15 cellular contexts compared by ENCODE assay signal in genomic region chr9:129276486-129277260, GRCh38.
DNase-seq lines count a peak whose midpoint lies in the region; ATAC-seq and TF ChIP-seq lines count a peak whose summit lies in the region.
"Had no signal": no experiment of that assay in that cellular context is flagged by ENCODE, and none has a peak within 500 bp of the region (broad histone marks: within the 10 kb centered on the region; RNA-seq: fewer than 3 reads in every experiment).

No MANE protein-coding gene starts in this region.

- no peaks in the 10 kb centered on the region for H3K27me3 ChIP-seq in GM23338 (ENCODE audit: insufficient read depth)
- no peaks in the 10 kb centered on the region for H3K27me3 ChIP-seq in Peyer's patch
- no peaks in the 10 kb centered on the region for H3K27me3 ChIP-seq in sigmoid colon

- peaks cover 26% of the 10 kb centered on the region for H3K27me3 Mint-ChIP-seq in GM23338 (ENCODE audit: insufficient read depth, low read depth, poor library complexity)
- H3K27me3 Mint-ChIP-seq: CD4-positive, alpha-beta T cell had no signal

- 79 to 81% methylated on average over 18 of the region's 18 CpGs for WGBS in sigmoid colon, 2 donors

- H3F3A ChIP-seq in GM23338 (replicated peaks; ENCODE audit: low read depth) = 0 out of 2 replicates have a peak, but pooled peaks cover 4% of the 10 kb centered on the region

- H3K9me3 Mint-ChIP-seq in GM23338 = no peaks in the 10 kb centered on the region; the same call in 2 of the 3 replicates
- H3K9me3 Mint-ChIP-seq: activated CD4-positive, alpha-beta T cell treated with anti-CD3 and anti-CD28 coated beads, Interleukin-2, amount 10 ng/mL, durations not matched to agents 24 days and 14 days; CD4-positive, alpha-beta T cell; stimulated activated naive CD8-positive, alpha-beta T cell treated with anti-CD3 and anti-CD28 coated beads, Interleukin-15, amount 100 ng/mL, for 72 hours had no signal

- DNase-seq in GM23338 (ENCODE audit: low spot score) = no peak
- peak in 2 of 3 donors; percentile 23 to 40 for DNase-seq in Peyer's patch
- peak; percentile 85 for DNase-seq in islet precursor cell
- peak; percentile 48 for DNase-seq in sigmoid colon
- DNase-seq in activated gamma-delta T cell treated with Interleukin-2 at 50 U/mL for 16 hours = no peak
- DNase-seq in NCI-H146 (lab: John Stamatoyannopoulos, UW) = no peak
- no peak for DNase-seq in globus pallidus (ENCODE audit: low spot score)
- DNase-seq: activated CD4-positive, alpha-beta T cell treated with anti-CD3 and anti-CD28 coated beads, Interleukin-2, amount 10 ng/mL, durations not matched to agents 24 days and 14 days; MV-4-11; nucleus accumbens; SHP77; small intestine; stimulated activated naive CD8-positive, alpha-beta T cell treated with anti-CD3 and anti-CD28 coated beads, Interleukin-15, amount 100 ng/mL, for 72 hours; T-helper 2 cell had no signal

- H3K4me1 Mint-ChIP-seq in GM23338 = peaks cover 33% of the 10 kb centered on the region

- peak overlapping the region; percentile 74 for H2AFZ ChIP-seq in GM23338

- H4K20me1 ChIP-seq in GM23338 (replicated peaks; ENCODE audit: insufficient read depth) = no peaks in the 10 kb centered on the region

- no peak overlapping the region for H3K27ac ChIP-seq in GM23338 (ENCODE audit: low read depth)
- no peak overlapping the region for H3K27ac ChIP-seq in Peyer's patch
- H3K27ac ChIP-seq in sigmoid colon = no peak overlapping the region

- no peak for TF ChIP-seq EP300 in sigmoid colon (IDR thresholded peaks at IDR 0.05)

- no peaks in the 10 kb centered on the region for H3K79me2 ChIP-seq in GM23338 (replicated peaks; ENCODE audit: insufficient read depth)

- peak overlapping the region; percentile 51 for H3K4me2 ChIP-seq in GM23338

- intact Hi-C loops in sigmoid colon (cut with DNase I) = no loop called here

- no peak overlapping the region; the same call in 2 of the 3 replicates for H3K4me3 Mint-ChIP-seq in GM23338
- H3K4me3 Mint-ChIP-seq: activated CD4-positive, alpha-beta T cell treated with anti-CD3 and anti-CD28 coated beads, Interleukin-2, amount 10 ng/mL, durations not matched to agents 24 days and 14 days; CD4-positive, alpha-beta T cell; stimulated activated naive CD8-positive, alpha-beta T cell treated with anti-CD3 and anti-CD28 coated beads, Interleukin-15, amount 100 ng/mL, for 72 hours had no signal

- no peak overlapping the region for H3K27ac Mint-ChIP-seq in GM23338
- H3K27ac Mint-ChIP-seq: activated CD4-positive, alpha-beta T cell treated with anti-CD3 and anti-CD28 coated beads, Interleukin-2, amount 10 ng/mL, durations not matched to agents 24 days and 14 days; CD4-positive, alpha-beta T cell had no signal

- no peaks in the 10 kb centered on the region for H3K9me3 ChIP-seq in Peyer's patch
- H3K9me3 ChIP-seq in sigmoid colon = no peaks in the 10 kb centered on the region

- ATAC-seq in GM23338 = peak; percentile 18
- ATAC-seq: stimulated activated naive CD8-positive, alpha-beta T cell treated with anti-CD3 and anti-CD28 coated beads, Interleukin-15, amount 100 ng/mL, for 72 hours had no signal

- H3K36me3 ChIP-seq in GM23338 (ENCODE audit: insufficient read depth) (no peaks in the 10 kb centered on the region), Peyer's patch (no peaks in the 10 kb centered on the region), sigmoid colon (no peaks in the 10 kb centered on the region)

- H3K36me3 Mint-ChIP-seq in GM23338 (ENCODE audit: low read depth) = no peaks in the 10 kb centered on the region

- no peak for TF ChIP-seq POLR2A in Peyer's patch (IDR thresholded peaks at IDR 0.05)
- TF ChIP-seq POLR2A in sigmoid colon (IDR thresholded peaks at IDR 0.05) = no peak

- H3K4me1 ChIP-seq in GM23338 (ENCODE audit: insufficient read depth) (peaks cover 27% of the 10 kb centered on the region; the same call in 1 of the 2 replicates), Peyer's patch (no peaks in the 10 kb centered on the region), sigmoid colon (no peaks in the 10 kb centered on the region)

- H3K4me3 ChIP-seq in GM23338 = no peak overlapping the region
- no peak overlapping the region for H3K4me3 ChIP-seq in Peyer's patch
- no peak overlapping the region for H3K4me3 ChIP-seq in sigmoid colon

- no peak for TF ChIP-seq CTCF in GM23338 (conservative IDR thresholded peaks at IDR 0.05; ENCODE audit: low read depth in 2 of 2)
- TF ChIP-seq CTCF in Peyer's patch (IDR thresholded peaks at IDR 0.05) = no peak
- TF ChIP-seq CTCF in sigmoid colon (IDR thresholded peaks at IDR 0.05) = no peak

- no peaks in the 10 kb centered on the region for H3K9me2 ChIP-seq in GM23338 (ENCODE audit: insufficient read depth)

TF ChIP-seq in GM23338, 12 proteins besides CTCF, POLR2A, EP300 and RAD21:
- TF ChIP-seq STAT1 (IDR thresholded peaks at IDR 0.05; ENCODE audit: unreplicated experiment) = no peak
- no peak for TF ChIP-seq POLR2AphosphoS5 (IDR thresholded peaks at IDR 0.05; ENCODE audit: low read depth)
- TF ChIP-seq, protein P1, sequence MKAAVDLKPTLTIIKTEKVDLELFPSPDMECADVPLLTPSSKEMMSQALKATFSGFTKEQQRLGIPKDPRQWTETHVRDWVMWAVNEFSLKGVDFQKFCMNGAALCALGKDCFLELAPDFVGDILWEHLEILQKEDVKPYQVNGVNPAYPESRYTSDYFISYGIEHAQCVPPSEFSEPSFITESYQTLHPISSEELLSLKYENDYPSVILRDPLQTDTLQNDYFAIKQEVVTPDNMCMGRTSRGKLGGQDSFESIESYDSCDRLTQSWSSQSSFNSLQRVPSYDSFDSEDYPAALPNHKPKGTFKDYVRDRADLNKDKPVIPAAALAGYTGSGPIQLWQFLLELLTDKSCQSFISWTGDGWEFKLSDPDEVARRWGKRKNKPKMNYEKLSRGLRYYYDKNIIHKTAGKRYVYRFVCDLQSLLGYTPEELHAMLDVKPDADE (IDR thresholded peaks at IDR 0.05) = no peak
- TF ChIP-seq CREB1 (CRISPR knock-in tag; IDR thresholded peaks at IDR 0.05; ENCODE audit: low read depth) = no peak
- TF ChIP-seq, protein P2, sequence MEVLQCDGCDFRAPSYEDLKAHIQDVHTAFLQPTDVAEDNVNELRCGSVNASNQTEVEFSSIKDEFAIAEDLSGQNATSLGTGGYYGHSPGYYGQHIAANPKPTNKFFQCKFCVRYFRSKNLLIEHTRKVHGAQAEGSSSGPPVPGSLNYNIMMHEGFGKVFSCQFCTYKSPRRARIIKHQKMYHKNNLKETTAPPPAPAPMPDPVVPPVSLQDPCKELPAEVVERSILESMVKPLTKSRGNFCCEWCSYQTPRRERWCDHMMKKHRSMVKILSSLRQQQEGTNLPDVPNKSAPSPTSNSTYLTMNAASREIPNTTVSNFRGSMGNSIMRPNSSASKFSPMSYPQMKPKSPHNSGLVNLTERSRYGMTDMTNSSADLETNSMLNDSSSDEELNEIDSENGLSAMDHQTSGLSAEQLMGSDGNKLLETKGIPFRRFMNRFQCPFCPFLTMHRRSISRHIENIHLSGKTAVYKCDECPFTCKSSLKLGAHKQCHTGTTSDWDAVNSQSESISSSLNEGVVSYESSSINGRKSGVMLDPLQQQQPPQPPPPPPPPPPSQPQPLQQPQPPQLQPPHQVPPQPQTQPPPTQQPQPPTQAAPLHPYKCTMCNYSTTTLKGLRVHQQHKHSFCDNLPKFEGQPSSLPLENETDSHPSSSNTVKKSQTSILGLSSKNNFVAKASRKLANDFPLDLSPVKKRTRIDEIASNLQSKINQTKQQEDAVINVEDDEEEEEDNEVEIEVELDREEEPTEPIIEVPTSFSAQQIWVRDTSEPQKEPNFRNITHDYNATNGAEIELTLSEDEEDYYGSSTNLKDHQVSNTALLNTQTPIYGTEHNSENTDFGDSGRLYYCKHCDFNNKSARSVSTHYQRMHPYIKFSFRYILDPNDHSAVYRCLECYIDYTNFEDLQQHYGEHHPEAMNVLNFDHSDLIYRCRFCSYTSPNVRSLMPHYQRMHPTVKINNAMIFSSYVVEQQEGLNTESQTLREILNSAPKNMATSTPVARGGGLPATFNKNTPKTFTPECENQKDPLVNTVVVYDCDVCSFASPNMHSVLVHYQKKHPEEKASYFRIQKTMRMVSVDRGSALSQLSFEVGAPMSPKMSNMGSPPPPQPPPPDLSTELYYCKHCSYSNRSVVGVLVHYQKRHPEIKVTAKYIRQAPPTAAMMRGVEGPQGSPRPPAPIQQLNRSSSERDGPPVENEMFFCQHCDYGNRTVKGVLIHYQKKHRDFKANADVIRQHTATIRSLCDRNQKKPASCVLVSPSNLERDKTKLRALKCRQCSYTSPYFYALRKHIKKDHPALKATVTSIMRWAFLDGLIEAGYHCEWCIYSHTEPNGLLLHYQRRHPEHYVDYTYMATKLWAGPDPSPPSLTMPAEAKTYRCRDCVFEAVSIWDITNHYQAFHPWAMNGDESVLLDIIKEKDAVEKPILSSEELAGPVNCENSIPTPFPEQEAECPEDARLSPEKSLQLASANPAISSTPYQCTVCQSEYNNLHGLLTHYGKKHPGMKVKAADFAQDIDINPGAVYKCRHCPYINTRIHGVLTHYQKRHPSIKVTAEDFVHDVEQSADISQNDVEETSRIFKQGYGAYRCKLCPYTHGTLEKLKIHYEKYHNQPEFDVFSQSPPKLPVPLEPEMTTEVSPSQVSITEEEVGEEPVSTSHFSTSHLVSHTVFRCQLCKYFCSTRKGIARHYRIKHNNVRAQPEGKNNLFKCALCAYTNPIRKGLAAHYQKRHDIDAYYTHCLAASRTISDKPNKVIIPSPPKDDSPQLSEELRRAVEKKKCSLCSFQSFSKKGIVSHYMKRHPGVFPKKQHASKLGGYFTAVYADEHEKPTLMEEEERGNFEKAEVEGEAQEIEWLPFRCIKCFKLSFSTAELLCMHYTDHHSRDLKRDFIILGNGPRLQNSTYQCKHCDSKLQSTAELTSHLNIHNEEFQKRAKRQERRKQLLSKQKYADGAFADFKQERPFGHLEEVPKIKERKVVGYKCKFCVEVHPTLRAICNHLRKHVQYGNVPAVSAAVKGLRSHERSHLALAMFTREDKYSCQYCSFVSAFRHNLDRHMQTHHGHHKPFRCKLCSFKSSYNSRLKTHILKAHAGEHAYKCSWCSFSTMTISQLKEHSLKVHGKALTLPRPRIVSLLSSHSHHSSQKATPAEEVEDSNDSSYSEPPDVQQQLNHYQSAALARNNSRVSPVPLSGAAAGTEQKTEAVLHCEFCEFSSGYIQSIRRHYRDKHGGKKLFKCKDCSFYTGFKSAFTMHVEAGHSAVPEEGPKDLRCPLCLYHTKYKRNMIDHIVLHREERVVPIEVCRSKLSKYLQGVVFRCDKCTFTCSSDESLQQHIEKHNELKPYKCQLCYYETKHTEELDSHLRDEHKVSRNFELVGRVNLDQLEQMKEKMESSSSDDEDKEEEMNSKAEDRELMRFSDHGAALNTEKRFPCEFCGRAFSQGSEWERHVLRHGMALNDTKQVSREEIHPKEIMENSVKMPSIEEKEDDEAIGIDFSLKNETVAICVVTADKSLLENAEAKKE (CRISPR knock-in tag; IDR thresholded peaks at IDR 0.05) = no peak
- no peak for TF ChIP-seq ZNF331 (CRISPR knock-in tag; IDR thresholded peaks at IDR 0.05; ENCODE audit: low read depth)

Comparison
In these comparisons a context has a peak if more than half of its experiments do, and no peak if none do; other contexts are left out.
1. DNase-seq: peak in Peyer's patch (2 of 3), islet precursor cell (single experiment) and sigmoid colon (single experiment); none in GM23338 (single experiment), activated gamma-delta T cell treated with Interleukin-2 at 50 U/mL for 16 hours (single experiment), NCI-H146 (single experiment) and globus pallidus (single experiment).